ENCODE assay signal across 10 cellular contexts in the genomic region with DNA sequence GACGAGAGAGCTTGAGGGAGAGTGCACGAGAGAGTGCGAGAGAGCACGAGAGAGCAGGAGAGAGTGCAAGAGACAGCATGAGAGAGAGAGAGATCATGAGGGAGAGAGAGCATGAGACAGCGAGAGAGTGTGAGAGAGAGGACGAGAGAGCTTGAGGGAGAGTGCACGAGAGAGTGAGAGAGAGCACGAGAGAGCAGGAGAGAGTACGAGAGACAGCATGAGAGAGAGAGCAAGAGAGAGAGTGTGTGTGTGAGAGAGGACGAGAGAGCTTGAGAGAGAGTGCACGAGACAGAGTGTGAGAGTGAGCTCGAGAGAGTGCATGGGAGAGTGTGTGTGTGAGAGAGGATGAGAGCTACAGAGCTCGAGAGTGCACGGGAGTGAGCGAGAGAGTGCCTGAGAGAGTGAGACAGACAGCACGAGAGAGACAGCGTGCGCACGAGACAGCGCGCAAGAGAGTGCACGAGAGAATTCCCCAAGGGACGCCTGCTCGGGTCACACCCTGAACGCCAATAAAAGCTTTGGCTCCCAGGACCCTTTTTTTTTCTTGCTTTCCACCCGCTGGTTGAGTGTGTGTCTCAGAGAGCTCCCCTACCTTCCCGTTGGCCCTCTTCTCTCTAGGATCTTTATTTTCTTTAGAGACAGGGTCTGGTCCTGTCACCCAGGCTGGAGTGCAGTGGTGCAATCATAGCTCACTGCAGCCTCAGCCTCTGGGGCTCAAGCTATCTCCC. TPM values are rescaled to one million over a fixed set of nuclear protein-coding genes. Genes with fewer than 3 reads are reported as not detected.
DNase-seq lines count a peak whose midpoint lies in the region; ATAC-seq and TF ChIP-seq lines count a peak whose summit lies in the region.
"Had no signal": no experiment of that assay in that cellular context is flagged by ENCODE, and none has a peak within 500 bp of the region (broad histone marks: within the 10 kb centered on the region; RNA-seq: fewer than 3 reads in every experiment).

No MANE protein-coding gene starts in this region.

- TF ChIP-seq CTCF in HL-60 (IDR thresholded peaks at IDR 0.05; ENCODE audit: insufficient read depth, low read length) (no peak), transverse colon (IDR thresholded peaks at IDR 0.05) (no peak)

- no peak for TF ChIP-seq EP300 in transverse colon (IDR thresholded peaks at IDR 0.05; ENCODE audit: low read depth)

- no peak overlapping the region for H3K27ac ChIP-seq in HL-60 (replicated peaks)
- no peak overlapping the region for H3K27ac ChIP-seq in mucosa of rectum (ENCODE audit: low read depth in 2 of 2, low read length in 2 of 2)
- no peak overlapping the region for H3K27ac ChIP-seq in transverse colon
- H3K27ac ChIP-seq: VCaP had no signal

- no peaks in the 10 kb centered on the region for H3K9me3 Mint-ChIP-seq in activated naive CD8-positive, alpha-beta T cell treated with anti-CD3 and anti-CD28 coated beads, Interleukin-2, amount 50 U/mL, for 24 hours

- peaks cover 50% of the 10 kb centered on the region for H3K4me1 Mint-ChIP-seq in activated naive CD8-positive, alpha-beta T cell treated with anti-CD3 and anti-CD28 coated beads, Interleukin-2, amount 50 U/mL, for 24 hours

- peak overlapping the region; percentile 86 for H3K4me3 Mint-ChIP-seq in activated naive CD8-positive, alpha-beta T cell treated with anti-CD3 and anti-CD28 coated beads, Interleukin-2, amount 50 U/mL, for 24 hours

- H3K36me3 ChIP-seq in mucosa of rectum (ENCODE audit: control insufficient read depth in 2 of 2, insufficient read depth in 2 of 2, low read length in 2 of 2) (no peaks in the 10 kb centered on the region), transverse colon (no peaks in the 10 kb centered on the region)

- H3K36me3 Mint-ChIP-seq in activated naive CD8-positive, alpha-beta T cell treated with anti-CD3 and anti-CD28 coated beads, Interleukin-2, amount 50 U/mL, for 24 hours (ENCODE audit: low read depth) = peaks cover 9% of the 10 kb centered on the region

- DNase-seq in ELF-1 (ENCODE audit: low read depth, low spot score) = peak; percentile 66
- DNase-seq in HL-60 (ENCODE audit: low read depth in 1 of 2, low spot score in 1 of 2) = peak in 1 of 2 experiments; percentile 30
- DNase-seq in activated naive CD8-positive, alpha-beta T cell treated with anti-CD3 and anti-CD28 coated beads, Interleukin-2, amount 50 U/mL, for 24 hours = no peak
- DNase-seq in transverse colon = no peak
- no peak for DNase-seq in Ammon's horn (ENCODE audit: low spot score)
- no peak for DNase-seq in kidney tubule cell (ENCODE audit: low spot score)
- no peak for DNase-seq in occipital lobe (lab: John Stamatoyannopoulos, UW)

- in situ Hi-C loops in transverse colon (cut with MboI; ENCODE audit: low pct_ligation_motif_present in 1 of 4, low pct_unique_long_range_greater_than_20kb in 1 of 4, low sequenced_read_pairs in 3 of 4) = no loop called here

- intact Hi-C loops in transverse colon (cut with DNase I; ENCODE audit: low total_unique reads) = no loop called here

- TF ChIP-seq POLR2A in transverse colon (IDR thresholded peaks at IDR 0.05) = no peak

- no peak overlapping the region for H3K9ac ChIP-seq in mucosa of rectum (ENCODE audit: low read depth in 1 of 2, low read length in 2 of 2)

- peak overlapping the region; percentile 5; the same call in 1 of the 2 replicates for H3K4me3 ChIP-seq in HL-60 (replicated peaks; ENCODE audit: insufficient read depth, low read length)
- H3K4me3 ChIP-seq in mucosa of rectum (ENCODE audit: low read length in 2 of 2) = peak overlapping the region; percentile 7 to 45
- peak overlapping the region in 2 of 4 donors; percentile 4 to 34 for H3K4me3 ChIP-seq in transverse colon
- H3K4me3 ChIP-seq: lung had no signal

- H3K27ac Mint-ChIP-seq in activated naive CD8-positive, alpha-beta T cell treated with anti-CD3 and anti-CD28 coated beads, Interleukin-2, amount 50 U/mL, for 24 hours = no peak overlapping the region

- H3K4me1 ChIP-seq in mucosa of rectum (ENCODE audit: control insufficient read depth in 2 of 2, insufficient read depth in 2 of 2, low read length in 2 of 2) (peaks cover 5 to 16% of the 10 kb centered on the region in 2 donors), transverse colon (peaks cover 0 to 39% (median 10%) of the 10 kb centered on the region in 4 donors)

- H3K27me3 ChIP-seq in HL-60 (ENCODE audit: insufficient read depth, poor library complexity, severe bottlenecking) (peaks cover 22% of the 10 kb centered on the region), mucosa of rectum (ENCODE audit: control insufficient read depth in 2 of 2, insufficient read depth in 2 of 2, low read length in 2 of 2) (peaks cover 38 to 47% of the 10 kb centered on the region in 2 donors), transverse colon (peaks cover 84% of the 10 kb centered on the region)

- ATAC-seq in activated naive CD8-positive, alpha-beta T cell treated with anti-CD3 and anti-CD28 coated beads, Interleukin-2, amount 50 U/mL, for 24 hours = no peak

- H3K27me3 Mint-ChIP-seq in activated naive CD8-positive, alpha-beta T cell treated with anti-CD3 and anti-CD28 coated beads, Interleukin-2, amount 50 U/mL, for 24 hours = peaks cover 67% of the 10 kb centered on the region

- H3K9me3 ChIP-seq in mucosa of rectum (ENCODE audit: control insufficient read depth in 2 of 2, low read length in 2 of 2) = no peaks in the 10 kb centered on the region
- H3K9me3 ChIP-seq in transverse colon = no peaks in the 10 kb centered on the region

- 2 to 9% methylated on average over 19 to 27 of the region's 27 CpGs for WGBS in transverse colon (ENCODE audit: low coverage in 1 of 2), 2 donors

RNA-seq across cellular contexts. Expression of a gene that starts 3.7 kb away (rescaled TPM):
- total RNA-seq in transverse colon (not detected), occipital lobe (not detected)

RNA-seq across cellular contexts. Expression of a gene that starts 56.4 kb away (rescaled TPM):
- total RNA-seq in transverse colon (1 to 10 TPM in 1 of 4 donors, under 1 TPM in 1, not detected in 2; 0.95 to 2.7 TPM), occipital lobe (2.2 TPM)
